In genomic region chr16:51326131-51326856, GRCh38 we compare ENCODE assay signal across 13 cellular contexts.
DNase-seq lines count a peak whose midpoint lies in the region; ATAC-seq and TF ChIP-seq lines count a peak whose summit lies in the region.
"Had no signal": no experiment of that assay in that cellular context is flagged by ENCODE, and none has a peak within 500 bp of the region (broad histone marks: within the 10 kb centered on the region; RNA-seq: fewer than 3 reads in every experiment).

No MANE protein-coding gene starts in this region.

- H3K9me2 ChIP-seq in PC-3 (replicated peaks; ENCODE audit: low read length), result no peaks in the 10 kb centered on the region

- CTCF ChIA-PET in PC-3 (lab: Charles Lee), result no interaction called here

- H3K27ac ChIP-seq in urinary bladder (ENCODE audit: low read depth) (peak overlapping the region; percentile 25), PC-3 (ENCODE audit: low read length) (no peak overlapping the region)
- H3K27ac ChIP-seq: 22Rv1 had no signal

- H3K27me3 ChIP-seq in PC-3 (ENCODE audit: low read length), result no peaks in the 10 kb centered on the region

- no peak overlapping the region for H2AFZ ChIP-seq in PC-3 (ENCODE audit: low read length)

- no peak for TF ChIP-seq CTCF in PC-3 (conservative IDR thresholded peaks at IDR 0.05; ENCODE audit: low read depth, low read length)

- no peak for ATAC-seq in PC-3
- ATAC-seq in HG03521 (IDR thresholded peaks at IDR 0.05; ENCODE audit: unreplicated experiment), result no peak
- ATAC-seq: activated CD8-positive, alpha-beta memory T cell treated with anti-CD3 and anti-CD28 coated beads, Interleukin-2, amount 10 ng/mL, durations not matched to agents 7 days and 5 days; activated naive CD8-positive, alpha-beta T cell treated with anti-CD3 and anti-CD28 coated beads, Interleukin-2, amount 50 U/mL, for 24 hours; T-helper 17 cell had no signal

- WGBS in urinary bladder, result 37% methylated on average over 7 of the region's 7 CpGs

- H3K9me3 ChIP-seq in PC-3 (ENCODE audit: low read length), result no peaks in the 10 kb centered on the region

- POLR2A ChIA-PET in PC-3 (lab: Charles Lee; ENCODE audit: unreplicated experiment), result no interaction called here

- H3F3A ChIP-seq in PC-3 (ENCODE audit: low read length, unreplicated experiment), result no peaks in the 10 kb centered on the region

- intact Hi-C loops in PC-3 (cut with micrococcal nuclease), result no loop called here

- no peak overlapping the region for H3K9ac ChIP-seq in PC-3 (ENCODE audit: low read length)

- H3K36me3 ChIP-seq in urinary bladder (ENCODE audit: insufficient read depth) (no peaks in the 10 kb centered on the region), PC-3 (ENCODE audit: low read depth, low read length) (no peaks in the 10 kb centered on the region)

- DNase-seq in DMS53 (lab: John Stamatoyannopoulos, UW) (peak; percentile 4), DMS53 treated with DMSO at 0.1 percent for 48 hours (lab: John Stamatoyannopoulos, UW; ENCODE audit: unreplicated experiment) (no peak), amniotic epithelial cell (ENCODE audit: low read depth) (peak; percentile 85), glomerular visceral epithelial cell (ENCODE audit: extremely low spot score) (peak; percentile 30), PC-3 (no peak)
- DNase-seq in activated CD4-positive, alpha-beta T cell treated with anti-CD3 and anti-CD28 coated beads for 48 hours, result no peak
- DNase-seq: activated CD8-positive, alpha-beta memory T cell treated with anti-CD3 and anti-CD28 coated beads, Interleukin-2, amount 10 ng/mL, durations not matched to agents 7 days and 5 days; activated naive CD8-positive, alpha-beta T cell treated with anti-CD3 and anti-CD28 coated beads, Interleukin-2, amount 50 U/mL, for 24 hours; NCI-H1092 treated with DMSO at 0.1 percent for 48 hours; T-helper 17 cell had no signal

- H3K4me2 ChIP-seq in PC-3 (ENCODE audit: low read length), result no peak overlapping the region

- BruUV-seq in PC-3 (replicated peaks; lab: Mats Ljungman, UMichigan), result no TSS peak

- H3K79me2 ChIP-seq in PC-3 (ENCODE audit: low read length), result no peaks in the 10 kb centered on the region

- H3K4me1 ChIP-seq in urinary bladder (ENCODE audit: insufficient read depth) (no peaks in the 10 kb centered on the region), PC-3 (ENCODE audit: insufficient read depth, low read length) (no peaks in the 10 kb centered on the region)

- H3K4me3 ChIP-seq in urinary bladder (ENCODE audit: low read depth, low read length) (no peak overlapping the region), PC-3 (ENCODE audit: low read length) (no peak overlapping the region)

- no peaks in the 10 kb centered on the region for H4K20me1 ChIP-seq in PC-3 (ENCODE audit: low read length)

Comparison
In these comparisons a context has a peak if more than half of its experiments do, and no peak if none do; other contexts are left out.
1. DNase-seq: peak in DMS53 (single experiment), amniotic epithelial cell (single experiment) and glomerular visceral epithelial cell (single experiment); none in DMS53 treated with DMSO at 0.1 percent for 48 hours (single experiment), PC-3 (single experiment) and activated CD4-positive, alpha-beta T cell treated with anti-CD3 and anti-CD28 coated beads for 48 hours (single experiment).